8 cellular contexts compared by ENCODE assay signal in the genomic region with DNA sequence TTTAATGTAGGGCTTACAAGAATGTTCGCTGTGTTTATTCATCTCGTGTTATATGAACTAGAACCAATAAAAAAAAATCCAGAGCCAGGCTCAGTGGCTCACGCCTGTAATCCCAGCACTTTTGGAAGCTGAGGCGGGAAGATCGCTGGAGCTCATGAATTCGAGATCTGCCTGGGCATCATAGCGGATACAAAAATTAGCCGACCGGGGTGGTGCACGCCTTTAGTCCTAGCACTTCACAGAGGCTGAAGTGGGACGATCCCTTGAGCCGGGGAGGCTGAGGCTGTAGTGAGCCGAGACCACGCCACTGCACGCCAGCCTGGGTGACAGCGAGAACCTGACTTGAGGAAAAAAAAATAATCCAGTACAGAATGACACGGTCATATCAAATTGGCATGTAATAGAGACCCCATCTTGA. TPM values are rescaled to one million over a fixed set of nuclear protein-coding genes. Genes with fewer than 3 reads are reported as not detected.
DNase-seq lines count a peak whose midpoint lies in the region; ATAC-seq and TF ChIP-seq lines count a peak whose summit lies in the region.

No MANE protein-coding gene starts in this region.

- no peak for TF ChIP-seq POLR2A in stomach (IDR thresholded peaks at IDR 0.05)

- H3K4me1 ChIP-seq in ascending aorta (peaks cover 6 to 14% of the 10 kb centered on the region in 2 donors), stomach (peaks cover 20 to 39% (median 35%) of the 10 kb centered on the region in 4 donors)

- no peaks in the 10 kb centered on the region for H3K9me3 ChIP-seq in ascending aorta
- H3K9me3 ChIP-seq in stomach: no peaks in the 10 kb centered on the region

- 0 to 2% (median 1%) methylated on average over 17 of the region's 17 CpGs for WGBS in stomach, 5 donors

- no peak for TF ChIP-seq CTCF in BJ (IDR thresholded peaks at IDR 0.05; ENCODE audit: insufficient read depth, low read depth, low read length)
- no peak for TF ChIP-seq CTCF in ascending aorta (IDR thresholded peaks at IDR 0.05)
- TF ChIP-seq CTCF in stomach (IDR thresholded peaks at IDR 0.05): no peak

- intact Hi-C loops in ascending aorta (cut with DNase I) (loop anchor here (10.0 kb wide), 1 partner anchor 1271 kb away; a partner anchor contains a TSS), left colon (cut with DNase I, micrococcal nuclease) (no loop called here), stomach (cut with DNase I; ENCODE audit: low total_unique reads) (no loop called here)

- H3K36me3 ChIP-seq in BJ (ENCODE audit: control insufficient read depth, insufficient read depth, low read length) (no peaks in the 10 kb centered on the region), ascending aorta (no peaks in the 10 kb centered on the region), stomach (no peaks in the 10 kb centered on the region)

- H3K4me3 ChIP-seq in BJ (ENCODE audit: low read depth, low read length) (peak overlapping the region; percentile 38), ascending aorta (peak overlapping the region; percentile 50 to 73), stomach (peak overlapping the region; percentile 56 to 72 (median 62))

- ATAC-seq in GM19467 (IDR thresholded peaks at IDR 0.05; ENCODE audit: unreplicated experiment): peak; percentile 8
- peak; percentile 16 for ATAC-seq in left colon

- no peak for DNase-seq in BJ (ENCODE audit: low read depth)
- peak; percentile 67 for DNase-seq in NCI-H69 (lab: John Stamatoyannopoulos, UW)
- no peak for DNase-seq in ascending aorta (ENCODE audit: low spot score in 2 of 2)
- peak in 1 of 2 donors; percentile 46 for DNase-seq in left colon
- no peak for DNase-seq in stomach
- DNase-seq in medulla oblongata (ENCODE audit: extremely low spot score): no peak
- no peak for DNase-seq in cortex of kidney (lab: John Stamatoyannopoulos, UW)

- CTCF ChIA-PET in BJ (lab: Yijun Ruan, JAX): interaction anchor here (0.6 to 3.3 kb wide), 4 partner anchors 14 to 1607 kb away, joined by 3 to 13 read pairs (median 4); a partner anchor contains a TSS

- no peak for TF ChIP-seq EP300 in stomach (IDR thresholded peaks at IDR 0.05)

- POLR2A ChIA-PET in BJ (lab: Charles Lee): interaction anchor here (0.6 to 2.9 kb wide), 7 partner anchors 24 to 719 kb away, joined by 3 to 28 read pairs (median 6); a partner anchor contains a TSS

- no peaks in the 10 kb centered on the region for H3K27me3 ChIP-seq in BJ (ENCODE audit: control insufficient read depth, insufficient read depth, low read length)
- H3K27me3 ChIP-seq in ascending aorta: no peaks in the 10 kb centered on the region
- peaks cover 0 to 44% (median 3%) of the 10 kb centered on the region in 3 donors for H3K27me3 ChIP-seq in stomach

- H3K27ac ChIP-seq in ascending aorta (no peak overlapping the region), stomach (peak overlapping the region in 4 of 5 donors; percentile 83 to 86 (median 84))

RNA-seq across cellular contexts. Expression of a gene that starts 46.2 kb away (rescaled TPM):
- polyA plus RNA-seq in BJ (2011; rRNA removed) (not detected in 2 replicates), stomach (not detected)
- polyA minus RNA-seq in BJ (2011; rRNA and poly(A)+ RNA removed): not detected in 2 replicates
- total RNA-seq in ascending aorta (not detected), left colon (not detected), stomach (not detected)

Comparison
In these comparisons a context has a peak if more than half of its experiments do, and no peak if none do; other contexts are left out.
1. H3K27ac ChIP-seq: peak in stomach (4 of 5); none in ascending aorta (0 of 2).
2. Peak in every context shown above with its lines, with median percentiles within 50 percentile points of each other: H3K4me3 ChIP-seq.